1 cellular context compared by ENCODE assay signal in the genomic region with DNA sequence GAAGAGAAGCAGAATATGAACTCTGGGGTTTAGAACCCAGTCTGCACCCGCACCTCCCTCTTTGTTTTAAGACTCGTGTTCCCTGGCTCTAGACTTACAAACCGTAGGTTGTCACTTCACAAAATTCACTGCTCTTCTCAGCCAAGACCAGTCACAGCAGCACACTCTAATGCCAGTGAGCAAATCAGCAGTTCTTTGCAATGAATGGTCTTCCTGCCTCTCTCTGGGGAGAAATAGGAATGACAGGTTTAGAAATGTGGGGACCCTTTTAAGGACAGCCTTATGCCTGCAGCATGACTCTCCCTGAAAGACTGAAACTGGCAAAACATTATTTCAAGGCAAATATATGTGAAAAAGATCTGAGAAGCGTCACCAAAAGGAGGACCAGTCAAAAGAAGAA.
TF ChIP-seq lines count a peak whose summit lies in the region.

No MANE protein-coding gene starts in this region.

TF ChIP-seq in GM23338, 12 proteins besides CTCF, POLR2A, EP300 and RAD21 (continued from another document):
- TF ChIP-seq, protein P1, sequence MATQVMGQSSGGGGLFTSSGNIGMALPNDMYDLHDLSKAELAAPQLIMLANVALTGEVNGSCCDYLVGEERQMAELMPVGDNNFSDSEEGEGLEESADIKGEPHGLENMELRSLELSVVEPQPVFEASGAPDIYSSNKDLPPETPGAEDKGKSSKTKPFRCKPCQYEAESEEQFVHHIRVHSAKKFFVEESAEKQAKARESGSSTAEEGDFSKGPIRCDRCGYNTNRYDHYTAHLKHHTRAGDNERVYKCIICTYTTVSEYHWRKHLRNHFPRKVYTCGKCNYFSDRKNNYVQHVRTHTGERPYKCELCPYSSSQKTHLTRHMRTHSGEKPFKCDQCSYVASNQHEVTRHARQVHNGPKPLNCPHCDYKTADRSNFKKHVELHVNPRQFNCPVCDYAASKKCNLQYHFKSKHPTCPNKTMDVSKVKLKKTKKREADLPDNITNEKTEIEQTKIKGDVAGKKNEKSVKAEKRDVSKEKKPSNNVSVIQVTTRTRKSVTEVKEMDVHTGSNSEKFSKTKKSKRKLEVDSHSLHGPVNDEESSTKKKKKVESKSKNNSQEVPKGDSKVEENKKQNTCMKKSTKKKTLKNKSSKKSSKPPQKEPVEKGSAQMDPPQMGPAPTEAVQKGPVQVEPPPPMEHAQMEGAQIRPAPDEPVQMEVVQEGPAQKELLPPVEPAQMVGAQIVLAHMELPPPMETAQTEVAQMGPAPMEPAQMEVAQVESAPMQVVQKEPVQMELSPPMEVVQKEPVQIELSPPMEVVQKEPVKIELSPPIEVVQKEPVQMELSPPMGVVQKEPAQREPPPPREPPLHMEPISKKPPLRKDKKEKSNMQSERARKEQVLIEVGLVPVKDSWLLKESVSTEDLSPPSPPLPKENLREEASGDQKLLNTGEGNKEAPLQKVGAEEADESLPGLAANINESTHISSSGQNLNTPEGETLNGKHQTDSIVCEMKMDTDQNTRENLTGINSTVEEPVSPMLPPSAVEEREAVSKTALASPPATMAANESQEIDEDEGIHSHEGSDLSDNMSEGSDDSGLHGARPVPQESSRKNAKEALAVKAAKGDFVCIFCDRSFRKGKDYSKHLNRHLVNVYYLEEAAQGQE (IDR thresholded peaks at IDR 0.05; ENCODE audit: unreplicated experiment): no peak
